In genomic region chr2:219119422-219120043, GRCh38 we compare ENCODE assay signal across 8 cellular contexts. TPM values are rescaled to one million over a fixed set of nuclear protein-coding genes. Genes with fewer than 3 reads are reported as not detected.
DNase-seq lines count a peak whose midpoint lies in the region; ATAC-seq and TF ChIP-seq lines count a peak whose summit lies in the region.

No MANE protein-coding gene starts in this region.

- peak; percentile 78 for TF ChIP-seq CTCF in AG04450 (IDR thresholded peaks at IDR 0.05; ENCODE audit: low read depth, low read length)
- peak; percentile 70 for TF ChIP-seq CTCF in GM12875 (IDR thresholded peaks at IDR 0.05; ENCODE audit: borderline replicate concordance, insufficient read depth, low read depth, low read length)
- peak; percentile 70 for TF ChIP-seq CTCF in fibroblast of mammary gland (conservative IDR thresholded peaks at IDR 0.05; ENCODE audit: control insufficient read depth, insufficient read depth, low read depth, low read length)
- peak; percentile 91 for TF ChIP-seq CTCF in neural progenitor cell (IDR thresholded peaks at IDR 0.05)
- peak; percentile 72 to 73 for TF ChIP-seq CTCF in tibial artery (IDR thresholded peaks at IDR 0.05)

- no peak for DNase-seq in AG04450 (ENCODE audit: low read depth, low spot score)
- DNase-seq in NT2/D1 (ENCODE audit: low read depth, low spot score), result peak; percentile 46
- DNase-seq in activated T-cell treated with anti-CD3 and anti-CD28 coated beads, Interleukin-2, amount 50 U/mL, for 1 hour, result peak; percentile 48
- peak; percentile 67 for DNase-seq in fibroblast of mammary gland (ENCODE audit: low read depth)
- peak; percentile 81 for DNase-seq in neural progenitor cell (ENCODE audit: low spot score)
- peak in 1 of 2 donors; percentile 59 for DNase-seq in tibial artery

- peaks cover 11% of the 10 kb centered on the region for H3K4me1 Mint-ChIP-seq in neural progenitor cell

- no peak overlapping the region for H3K4me3 ChIP-seq in AG04450 (ENCODE audit: low read depth, low read length)
- no peak overlapping the region for H3K4me3 ChIP-seq in GM12875 (ENCODE audit: low read depth, low read length)
- H3K4me3 ChIP-seq in NT2/D1 (ENCODE audit: insufficient read length, low read depth), result no peak overlapping the region
- no peak overlapping the region for H3K4me3 ChIP-seq in fibroblast of mammary gland (ENCODE audit: control insufficient read depth, low read depth, low read length)
- H3K4me3 ChIP-seq in neural progenitor cell, result no peak overlapping the region
- H3K4me3 ChIP-seq in tibial artery, result no peak overlapping the region

- H3K4me1 ChIP-seq in NT2/D1 (ENCODE audit: insufficient read depth, insufficient read length) (peaks cover 2% of the 10 kb centered on the region), neural progenitor cell (peaks cover 3% of the 10 kb centered on the region), tibial artery (peaks cover 0 to 19% (median 4%) of the 10 kb centered on the region in 4 donors)

- POLR2A ChIA-PET in AG04450 (lab: Yijun Ruan, JAX), result interaction anchor here (0.6 to 1.5 kb wide), 3 partner anchors 35 to 61 kb away, joined by 4 to 8 read pairs (median 5); no protein-coding TSS in a partner anchor

- H3K36me3 Mint-ChIP-seq in neural progenitor cell, result no peaks in the 10 kb centered on the region

- H3K4me3 Mint-ChIP-seq in neural progenitor cell, result no peak overlapping the region

- intact Hi-C loops in tibial artery (cut with DNase I; ENCODE audit: low total_unique reads), result loop anchor here (2.0 kb wide), 1 partner anchor 61 kb away; no protein-coding TSS in a partner anchor

- no peak overlapping the region for H2AFZ ChIP-seq in neural progenitor cell (replicated peaks)

- ATAC-seq in HG03139 (IDR thresholded peaks at IDR 0.05; ENCODE audit: unreplicated experiment), result no peak

- no peak overlapping the region for H3K9ac ChIP-seq in NT2/D1 (ENCODE audit: insufficient read length, low read depth)
- no peak overlapping the region for H3K9ac ChIP-seq in neural progenitor cell

- peaks cover 2% of the 10 kb centered on the region for H3K27me3 Mint-ChIP-seq in neural progenitor cell (ENCODE audit: insufficient read depth, low read depth)

- CTCF ChIA-PET in AG04450 (lab: Charles Lee), result interaction anchor here (0.6 to 10.8 kb wide), 33 partner anchors 9 to 178 kb away, joined by 3 to 137 read pairs (median 8); partner anchors contain the start of genes CFAP65 and IHH

- no peaks in the 10 kb centered on the region for H3K9me3 Mint-ChIP-seq in neural progenitor cell

- H3F3A ChIP-seq in neural progenitor cell (ENCODE audit: low read depth), result no peaks in the 10 kb centered on the region

- H3K9me3 ChIP-seq in AG04450 (ENCODE audit: control insufficient read depth, insufficient read depth, low read length), result no peaks in the 10 kb centered on the region
- no peaks in the 10 kb centered on the region for H3K9me3 ChIP-seq in NT2/D1 (ENCODE audit: insufficient read depth, low read length)
- H3K9me3 ChIP-seq in neural progenitor cell (ENCODE audit: low read depth), result no peaks in the 10 kb centered on the region
- no peaks in the 10 kb centered on the region for H3K9me3 ChIP-seq in tibial artery

- no peak overlapping the region for H3K4me2 ChIP-seq in neural progenitor cell

- peaks cover 31% of the 10 kb centered on the region for H4K20me1 ChIP-seq in neural progenitor cell (ENCODE audit: low read depth)

- no peaks in the 10 kb centered on the region for H3K79me2 ChIP-seq in neural progenitor cell (ENCODE audit: low read depth)

- H3K27ac Mint-ChIP-seq in neural progenitor cell, result no peak overlapping the region

- H3K27ac ChIP-seq in AG04450 (ENCODE audit: low read depth, low read length) (no peak overlapping the region), neural progenitor cell (no peak overlapping the region), tibial artery (no peak overlapping the region)

- H3K36me3 ChIP-seq in NT2/D1 (ENCODE audit: insufficient read depth, insufficient read length, low read length), result no peaks in the 10 kb centered on the region
- H3K36me3 ChIP-seq in neural progenitor cell, result no peaks in the 10 kb centered on the region
- H3K36me3 ChIP-seq in tibial artery, result no peaks in the 10 kb centered on the region

- H3K27me3 ChIP-seq in AG04450 (ENCODE audit: control insufficient read depth, insufficient read depth, low read length) (no peaks in the 10 kb centered on the region), NT2/D1 (ENCODE audit: insufficient read depth, insufficient read length) (no peaks in the 10 kb centered on the region), neural progenitor cell (no peaks in the 10 kb centered on the region), tibial artery (no peaks in the 10 kb centered on the region)

RNA-seq across cellular contexts. Expression of gene NHEJ1, which starts 41.1 kb away (rescaled TPM):
- 21.9 and 22.9 TPM in 2 replicates for polyA plus RNA-seq in AG04450 (2011; rRNA removed)
- polyA minus RNA-seq in AG04450 (2011; rRNA and poly(A)+ RNA removed), result 28.4 and 31.9 TPM in 2 replicates
- 23.9 and 25.5 TPM in 2 replicates for total RNA-seq in neural progenitor cell (ENCODE audit: low replicate concordance)

RNA-seq across cellular contexts. Expression of gene SLC23A3, which starts 50.3 kb away (rescaled TPM):
- polyA plus RNA-seq in AG04450 (2011; rRNA removed), result 0.26 and 0.53 TPM in 2 replicates
- 0.70 and 0.78 TPM in 2 replicates for polyA minus RNA-seq in AG04450 (2011; rRNA and poly(A)+ RNA removed)
- total RNA-seq in neural progenitor cell (ENCODE audit: low replicate concordance), result 0.06 and 1.4 TPM in 2 replicates

RNA-seq across cellular contexts. Expression of gene CNPPD1, which starts 57.2 kb away (rescaled TPM):
- polyA plus RNA-seq in AG04450 (2011; rRNA removed), result 28.0 and 29.9 TPM in 2 replicates
- 12.5 and 17.9 TPM in 2 replicates for polyA minus RNA-seq in AG04450 (2011; rRNA and poly(A)+ RNA removed)
- total RNA-seq in neural progenitor cell (ENCODE audit: low replicate concordance), result 15.8 and 21.8 TPM in 2 replicates

RNA-seq across cellular contexts. Expression of gene RETREG2, which starts 58.5 kb away (rescaled TPM):
- 71.7 and 78.7 TPM in 2 replicates for polyA plus RNA-seq in AG04450 (2011; rRNA removed)
- 97.0 and 122 TPM in 2 replicates for polyA minus RNA-seq in AG04450 (2011; rRNA and poly(A)+ RNA removed)
- total RNA-seq in neural progenitor cell (ENCODE audit: low replicate concordance), result 32.9 and 53.5 TPM in 2 replicates

RNA-seq across cellular contexts. Expression of gene IHH, which starts 58.8 kb away (rescaled TPM):
- 0.04 TPM in 1 of 2 replicates, not detected in the other for polyA plus RNA-seq in AG04450 (2011; rRNA removed)
- polyA minus RNA-seq in AG04450 (2011; rRNA and poly(A)+ RNA removed), result not detected in 2 replicates
- 0.06 TPM in 1 of 2 replicates, not detected in the other for total RNA-seq in neural progenitor cell (ENCODE audit: low replicate concordance)
